ENCODE assay signal across 14 cellular contexts in genomic region chr6:9360881-9361280, GRCh38.
"Had no signal": no experiment of that assay in that cellular context is flagged by ENCODE, and none has a peak within 500 bp of the region (broad histone marks: within the 10 kb centered on the region; RNA-seq: fewer than 3 reads in every experiment).

No MANE protein-coding gene starts in this region.

- H3K9me3 ChIP-seq: ovary, thyroid gland, uterus had no signal

- DNase-seq: activated CD4-positive, alpha-beta memory T cell treated with anti-CD3 and anti-CD28 coated beads, Interleukin-2, amount 10 ng/mL, durations not matched to agents 7 days and 5 days; activated CD4-positive, alpha-beta T cell treated with anti-CD3 and anti-CD28 coated beads for 36 hours; activated gamma-delta T cell treated with Interleukin-2 at 50 U/mL for 16 hours; activated naive CD8-positive, alpha-beta T cell treated with anti-CD3 and anti-CD28 coated beads for 36 hours; activated T-cell treated with anti-CD3 and anti-CD28 coated beads, Interleukin-2, amount 50 U/mL, for 72 hours; aorta; kidney; ovary; retina; small intestine; thyroid gland; uterus had no signal

- ATAC-seq: activated CD4-positive, alpha-beta T cell treated with anti-CD3 and anti-CD28 coated beads for 36 hours; activated T-cell treated with anti-CD3 and anti-CD28 coated beads, Interleukin-2, amount 50 U/mL, for 72 hours had no signal

- H3K27me3 ChIP-seq: breast epithelium, ovary, thyroid gland, uterus had no signal

- H3K4me3 ChIP-seq: breast epithelium, ovary, thyroid gland, uterus had no signal

- H3K36me3 ChIP-seq: breast epithelium, ovary, thyroid gland, uterus had no signal

- H3K27ac ChIP-seq: breast epithelium, ovary, thyroid gland, uterus, VCaP had no signal

- H3K4me1 ChIP-seq: breast epithelium, thyroid gland, uterus had no signal
